ENCODE assay signal across 16 cellular contexts in the genomic region with DNA sequence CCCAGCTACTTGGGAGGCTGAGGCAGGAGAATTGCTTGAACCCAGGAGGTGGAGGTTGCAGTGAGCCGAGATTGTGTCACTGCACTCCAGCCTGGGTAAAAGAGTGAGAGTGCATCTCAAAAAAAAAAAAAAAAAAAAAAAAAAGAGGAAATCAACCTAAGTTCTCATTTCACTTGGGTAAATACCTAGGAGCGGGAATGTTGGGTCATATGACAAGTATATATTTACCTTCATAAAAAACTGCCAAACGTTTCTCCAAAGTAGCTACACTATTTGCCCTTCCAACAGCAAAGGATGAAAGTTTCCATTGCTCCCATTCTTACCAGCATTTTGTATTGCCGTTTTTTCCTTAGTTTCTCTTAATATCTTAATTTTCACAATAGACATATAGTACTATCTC. TPM values are rescaled to one million over a fixed set of nuclear protein-coding genes. Genes with fewer than 3 reads are reported as not detected.
DNase-seq lines count a peak whose midpoint lies in the region; ATAC-seq, FAIRE-seq and TF ChIP-seq lines count a peak whose summit lies in the region.
"Had no signal": no experiment of that assay in that cellular context is flagged by ENCODE, and none has a peak within 500 bp of the region (broad histone marks: within the 10 kb centered on the region; RNA-seq: fewer than 3 reads in every experiment).

No MANE protein-coding gene starts in this region.

- TF ChIP-seq EP300 in HepG2 (IDR thresholded peaks at IDR 0.05; ENCODE audit: low read depth in 2 of 2, low read length in 2 of 2) (no peak), HepG2 (CRISPR knock-in tag; IDR thresholded peaks at IDR 0.05; ENCODE audit: borderline replicate concordance) (no peak), transverse colon (IDR thresholded peaks at IDR 0.05; ENCODE audit: low read depth) (no peak)

- no TSS peak for BruUV-seq in HepG2 (replicated peaks; lab: Mats Ljungman, UMichigan)
- no TSS peak for BruUV-seq in PC-3 (replicated peaks; lab: Mats Ljungman, UMichigan)

- POLR2A ChIA-PET in HepG2 (lab: Yijun Ruan, JAX) = interaction anchor here (0.7 kb wide), 1 partner anchor 39 kb away, joined by 3 read pairs; no protein-coding TSS in a partner anchor
- POLR2A ChIA-PET in PC-3 (lab: Charles Lee; ENCODE audit: unreplicated experiment) = interaction anchor here (0.5 kb wide), 1 partner anchor 272 kb away, joined by 3 read pairs; a partner anchor contains a TSS

- intact Hi-C loops in HepG2 (cut with micrococcal nuclease; ENCODE audit: unreplicated experiment) (no loop called here), PC-3 (cut with micrococcal nuclease) (loop anchor here (1.0 kb wide), 1 partner anchor 10 kb away; no protein-coding TSS in a partner anchor), right lobe of liver (cut with DNase I) (no loop called here), upper lobe of right lung (cut with DNase I) (no loop called here), colonic mucosa (cut with DNase I) (no loop called here), transverse colon (cut with DNase I; ENCODE audit: low total_unique reads) (no loop called here)

- TF ChIP-seq POLR2A in HepG2 (IDR thresholded peaks at IDR 0.05; ENCODE audit: insufficient read depth in 1 of 2, low read depth in 2 of 2, low read length in 2 of 2) (no peak), right lobe of liver (IDR thresholded peaks at IDR 0.05) (no peak), transverse colon (IDR thresholded peaks at IDR 0.05) (no peak)

- H3K27me3 ChIP-seq in liver (ENCODE audit: control insufficient read depth in 4 of 4, insufficient read depth in 4 of 4, low read length in 3 of 4) (no peaks in the 10 kb centered on the region), HepG2 (ENCODE audit: control insufficient read depth in 1 of 2, insufficient read depth in 2 of 2, low read length in 2 of 2) (no peaks in the 10 kb centered on the region), PC-3 (ENCODE audit: low read length) (no peaks in the 10 kb centered on the region), right lobe of liver (no peaks in the 10 kb centered on the region), upper lobe of right lung (no peaks in the 10 kb centered on the region), colonic mucosa (no peaks in the 10 kb centered on the region), transverse colon (no peaks in the 10 kb centered on the region)

- H3K4me3 ChIP-seq in liver (ENCODE audit: low read depth in 1 of 3, low read length in 3 of 3) (no peak overlapping the region), HepG2 (replicated peaks in 1 of 3; ENCODE audit: insufficient read depth in 1 of 3, low read depth in 2 of 3, low read length in 3 of 3) (no peak overlapping the region), PC-3 (ENCODE audit: low read length) (no peak overlapping the region), right lobe of liver (no peak overlapping the region), upper lobe of right lung (no peak overlapping the region), colonic mucosa (no peak overlapping the region), transverse colon (no peak overlapping the region)
- H3K4me3 ChIP-seq: PC-9 had no signal

- WGBS in liver = 42% methylated on average over 4 of the region's 4 CpGs
- 82% methylated on average over 4 of the region's 4 CpGs for WGBS in HepG2 (ENCODE audit: low lambda C conversion rate)
- 42% methylated on average over 2 of the region's 4 CpGs for WGBS in right lobe of liver (ENCODE audit: insufficient coverage, low coverage, low lambda C conversion rate, missing lambda C conversion rate)
- whole genome bisulfite sequencing in transverse colon (ENCODE audit: low coverage in 1 of 2), 2 donors = 59 to 63% methylated on average over 4 of the region's 4 CpGs

- TF ChIP-seq CTCF in liver (IDR thresholded peaks at IDR 0.05; ENCODE audit: low read depth, low read length, missing input control) (no peak), HepG2 (CRISPR knock-in tag; IDR thresholded peaks at IDR 0.05) (no peak), PC-3 (conservative IDR thresholded peaks at IDR 0.05; ENCODE audit: low read depth, low read length) (no peak), right lobe of liver (IDR thresholded peaks at IDR 0.05) (no peak), upper lobe of right lung (IDR thresholded peaks at IDR 0.05) (no peak), colonic mucosa (IDR thresholded peaks at IDR 0.05) (no peak), transverse colon (IDR thresholded peaks at IDR 0.05) (no peak)

- H3K36me3 ChIP-seq in liver (ENCODE audit: control insufficient read depth in 4 of 4, insufficient read depth in 3 of 4, low read depth in 1 of 4, low read length in 3 of 4) = no peaks in the 10 kb centered on the region
- peaks cover 0 to 12% of the 10 kb centered on the region in 2 experiments; a peak in 2 of 5 replicates for H3K36me3 ChIP-seq in HepG2 (replicated peaks in 1 of 2; ENCODE audit: control insufficient read depth in 1 of 2, insufficient read depth in 2 of 2, low read length in 2 of 2)
- peaks cover 4% of the 10 kb centered on the region; the same call in 1 of the 2 replicates for H3K36me3 ChIP-seq in PC-3 (ENCODE audit: low read depth, low read length)
- H3K36me3 ChIP-seq in right lobe of liver = no peaks in the 10 kb centered on the region
- H3K36me3 ChIP-seq in upper lobe of right lung = no peaks in the 10 kb centered on the region
- H3K36me3 ChIP-seq in colonic mucosa = no peaks in the 10 kb centered on the region
- H3K36me3 ChIP-seq in transverse colon = no peaks in the 10 kb centered on the region

- no peak for ATAC-seq in HepG2
- peak; percentile 68 for ATAC-seq in PC-3
- peak; percentile 58 to 81 (median 63) for ATAC-seq in right lobe of liver
- peak; percentile 49 for ATAC-seq in upper lobe of right lung
- ATAC-seq: HCT116, Right ventricle myocardium inferior had no signal

- no peak for FAIRE-seq in HepG2 (lab: Jason Lieb, UNC)

- TF ChIP-seq RAD21 in liver (IDR thresholded peaks at IDR 0.05) = no peak
- TF ChIP-seq RAD21 in HepG2 (CRISPR knock-in tag; IDR thresholded peaks at IDR 0.05) = no peak

- H3K4me2 ChIP-seq in HepG2 (ENCODE audit: low read depth, low read length) (no peak overlapping the region), PC-3 (ENCODE audit: low read length) (no peak overlapping the region)
- H3K4me2 ChIP-seq: PC-9 had no signal

- H3K27ac ChIP-seq in liver (ENCODE audit: low read depth in 1 of 2, low read length in 2 of 2) = no peak overlapping the region
- no peak overlapping the region for H3K27ac ChIP-seq in HepG2 (ENCODE audit: extremely low read length, insufficient read depth, low read length)
- no peak overlapping the region for H3K27ac ChIP-seq in PC-3 (ENCODE audit: low read length)
- H3K27ac ChIP-seq in right lobe of liver = peak overlapping the region in 1 of 3 donors; percentile 60
- H3K27ac ChIP-seq in upper lobe of right lung = peak overlapping the region; percentile 19
- no peak overlapping the region for H3K27ac ChIP-seq in colonic mucosa
- no peak overlapping the region for H3K27ac ChIP-seq in transverse colon
- H3K27ac ChIP-seq: PC-9 had no signal

- H4K20me1 ChIP-seq in HepG2 (ENCODE audit: insufficient read depth, low read length) (peaks cover 92% of the 10 kb centered on the region), PC-3 (ENCODE audit: low read length) (peaks cover 27% of the 10 kb centered on the region)

- CTCF ChIA-PET in HepG2 (lab: Yijun Ruan, JAX; ENCODE audit: low intra/inter-chr PET ratio, low total read pairs) (no interaction called here), PC-3 (lab: Charles Lee) (interaction anchor here (0.7 to 0.9 kb wide), 3 partner anchors 10 to 801 kb away, joined by 6 to 15 read pairs (median 12); no protein-coding TSS in a partner anchor)

- in situ Hi-C loops in HepG2 (cut with HindIII; ENCODE audit: extremely low pct_ligation_motif_present, low pct_unique_long_range_greater_than_20kb) (no loop called here), transverse colon (cut with MboI; ENCODE audit: low pct_ligation_motif_present in 1 of 4, low pct_unique_long_range_greater_than_20kb in 1 of 4, low sequenced_read_pairs in 3 of 4) (no loop called here)

- DNase-seq in HepG2 (ENCODE audit: low spot score) (no peak), PC-3 (peak; percentile 64), right lobe of liver (no peak), upper lobe of right lung (no peak), colonic mucosa (no peak), MV-4-11 (lab: John Stamatoyannopoulos, UW) (no peak), transverse colon (no peak)
- DNase-seq: Calu3, NCI-H2029, NCI-H446 treated with DMSO at 0.1 percent for 48 hours, NCI-H526, NCI-H82, PC-9 had no signal

- H3K4me1 ChIP-seq in liver (ENCODE audit: control insufficient read depth in 4 of 4, insufficient read depth in 4 of 4, low read length in 3 of 4) (peaks cover 0 to 16% (median 0%) of the 10 kb centered on the region in 4 donors), HepG2 (ENCODE audit: insufficient read depth, low read length) (peaks cover 75% of the 10 kb centered on the region), PC-3 (ENCODE audit: insufficient read depth, low read length) (peaks cover 12% of the 10 kb centered on the region), right lobe of liver (peaks cover 0 to 55% (median 8%) of the 10 kb centered on the region in 4 donors), upper lobe of right lung (peaks cover 8% of the 10 kb centered on the region), colonic mucosa (no peaks in the 10 kb centered on the region), transverse colon (peaks cover 0 to 11% (median 7%) of the 10 kb centered on the region in 4 donors)

- no peak overlapping the region for H3K9ac ChIP-seq in liver (ENCODE audit: low read depth in 1 of 2, low read length in 2 of 2)
- H3K9ac ChIP-seq in HepG2 (ENCODE audit: insufficient read depth, low read depth, low read length) = no peak overlapping the region
- H3K9ac ChIP-seq in PC-3 (ENCODE audit: low read length) = no peak overlapping the region
- H3K9ac ChIP-seq in colonic mucosa (ENCODE audit: low read depth in 2 of 2, low read length in 2 of 2) = no peak overlapping the region

- peaks cover 94% of the 10 kb centered on the region for H3K79me2 ChIP-seq in HepG2 (ENCODE audit: insufficient read depth, low read length)
- H3K79me2 ChIP-seq in PC-3 (ENCODE audit: low read length) = peaks cover 96% of the 10 kb centered on the region

- H3K9me2 ChIP-seq in PC-3 (replicated peaks; ENCODE audit: low read length) = no peaks in the 10 kb centered on the region

- H3F3A ChIP-seq in PC-3 (ENCODE audit: low read length, unreplicated experiment) = no peaks in the 10 kb centered on the region

- H2AFZ ChIP-seq in HepG2 (ENCODE audit: low read length) (no peak overlapping the region), PC-3 (ENCODE audit: low read length) (no peak overlapping the region)
- H2AFZ ChIP-seq: PC-9 had no signal

- H3K9me3 ChIP-seq in liver (ENCODE audit: control insufficient read depth in 4 of 4, low read length in 3 of 4) (no peaks in the 10 kb centered on the region), HepG2 (ENCODE audit: low read length) (no peaks in the 10 kb centered on the region), PC-3 (ENCODE audit: low read length) (no peaks in the 10 kb centered on the region), right lobe of liver (no peaks in the 10 kb centered on the region), upper lobe of right lung (no peaks in the 10 kb centered on the region), colonic mucosa (no peaks in the 10 kb centered on the region), transverse colon (no peaks in the 10 kb centered on the region)

RNA-seq across cellular contexts. Expression of a gene that starts 9.8 kb away (rescaled TPM):
- total RNA-seq in liver (10 to 100 TPM; 26.3 to 63.7 TPM), HepG2 (2016; rRNA removed; fragmentation: Illumina TruSeq; extraction: Trizol) (39.0 and 63.1 TPM in 2 replicates), PC-3 (2014; rRNA removed) (164 and 181 TPM in 2 replicates), right lobe of liver (10 to 100 TPM in 5 of 6 experiments, 1 to 10 TPM in 1; 6.2 to 67.8 (median 26.2) TPM), upper lobe of right lung (51.8 TPM), colonic mucosa (10 to 100 TPM; 31.4 to 85.1 TPM), transverse colon (10 to 100 TPM; 10.5 to 28.6 (median 14.4) TPM)
- polyA plus RNA-seq in liver (10 to 100 TPM in 1 of 2 donors, 1 to 10 TPM in 1; 6.1 to 21.1 TPM), HepG2 (2011; rRNA removed) (137 and 196 TPM in 2 replicates)
- total RNA-seq in HepG2 (2016; cell fraction: cytosol; rRNA removed; fragmentation: Illumina TruSeq; extraction: Trizol; ENCODE audit: low read depth) = 11.3 TPM in 2 replicates
- total RNA-seq in HepG2 (2016; cell fraction: insoluble cytoplasmic fraction; rRNA removed; fragmentation: Illumina TruSeq; extraction: Trizol) = 39.0 and 64.4 TPM in 2 replicates
- total RNA-seq in HepG2 (2016; cell fraction: membrane; rRNA removed; fragmentation: Illumina TruSeq; extraction: Trizol) = 21.6 and 25.4 TPM in 2 replicates
- 64.0 and 71.0 TPM in 2 replicates for total RNA-seq in HepG2 (2016; cell fraction: nucleus; rRNA removed; fragmentation: Illumina TruSeq; extraction: Trizol)
- polyA plus RNA-seq in HepG2 (2011; cell fraction: cytosol; rRNA removed) = 76.6 and 126 TPM in 2 replicates
- polyA plus RNA-seq in HepG2 (2011; cell fraction: nucleus; rRNA removed) = 43.9 and 52.6 TPM in 2 replicates
- 219 and 241 TPM in 2 replicates for polyA plus RNA-seq in HepG2 (2012)
- polyA plus RNA-seq in HepG2 (2016; cell fraction: cytosol; fragmentation: Illumina TruSeq; extraction: Trizol; ENCODE audit: low read depth) = 5.6 and 5.7 TPM in 2 replicates
- polyA plus RNA-seq in HepG2 (2016; cell fraction: insoluble cytoplasmic fraction; fragmentation: Illumina TruSeq; extraction: Trizol; ENCODE audit: low read depth) = 28.0 TPM in 2 replicates
- polyA plus RNA-seq in HepG2 (2016; cell fraction: membrane; fragmentation: Illumina TruSeq; extraction: Trizol; ENCODE audit: low read depth) = 11.2 and 11.8 TPM in 2 replicates
- polyA plus RNA-seq in HepG2 (2016; cell fraction: nucleus; fragmentation: Illumina TruSeq; extraction: Trizol; ENCODE audit: insufficient read depth, low read depth) = 59.1 and 61.8 TPM in 2 replicates
- 7.7 and 38.5 TPM in 2 replicates for polyA minus RNA-seq in HepG2 (2011; rRNA and poly(A)+ RNA removed; ENCODE audit: low replicate concordance)
- polyA minus RNA-seq in HepG2 (2011; cell fraction: cytosol; rRNA and poly(A)+ RNA removed) = 92.9 and 99.9 TPM in 2 replicates
- polyA minus RNA-seq in HepG2 (2011; cell fraction: nucleus; rRNA and poly(A)+ RNA removed) = 169 and 183 TPM in 2 replicates

RNA-seq across cellular contexts. Expression of a gene that starts 23.4 kb away (rescaled TPM):
- total RNA-seq in liver (1 to 10 TPM; 1.4 to 4.0 TPM), HepG2 (2016; rRNA removed; fragmentation: Illumina TruSeq; extraction: Trizol) (2.5 and 4.2 TPM in 2 replicates), PC-3 (2014; rRNA removed) (1.1 and 1.8 TPM in 2 replicates), right lobe of liver (1 to 10 TPM; 1.8 to 4.2 (median 2.1) TPM), upper lobe of right lung (2.3 TPM), colonic mucosa (1 to 10 TPM; 1.8 to 1.9 TPM), transverse colon (10 to 100 TPM in 1 of 4 donors, 1 to 10 TPM in 2, under 1 TPM in 1; 1.00 to 25.1 (median 4.6) TPM)
- polyA plus RNA-seq in liver (1 to 10 TPM in 1 of 2 donors, under 1 TPM in 1; 0.60 to 3.5 TPM), HepG2 (2011; rRNA removed) (5.0 and 6.5 TPM in 2 replicates)
- total RNA-seq in HepG2 (2016; cell fraction: cytosol; rRNA removed; fragmentation: Illumina TruSeq; extraction: Trizol; ENCODE audit: low read depth) = 0.62 and 0.71 TPM in 2 replicates
- 2.6 and 3.4 TPM in 2 replicates for total RNA-seq in HepG2 (2016; cell fraction: insoluble cytoplasmic fraction; rRNA removed; fragmentation: Illumina TruSeq; extraction: Trizol)
- 1.4 and 1.7 TPM in 2 replicates for total RNA-seq in HepG2 (2016; cell fraction: membrane; rRNA removed; fragmentation: Illumina TruSeq; extraction: Trizol)
- 4.1 and 5.2 TPM in 2 replicates for total RNA-seq in HepG2 (2016; cell fraction: nucleus; rRNA removed; fragmentation: Illumina TruSeq; extraction: Trizol)
- polyA plus RNA-seq in HepG2 (2011; cell fraction: cytosol; rRNA removed) = 2.8 and 3.1 TPM in 2 replicates
- polyA plus RNA-seq in HepG2 (2011; cell fraction: nucleus; rRNA removed) = 8.1 and 8.8 TPM in 2 replicates
- polyA plus RNA-seq in HepG2 (2012) = 3.6 and 5.2 TPM in 2 replicates
- polyA plus RNA-seq in HepG2 (2016; cell fraction: cytosol; fragmentation: Illumina TruSeq; extraction: Trizol; ENCODE audit: low read depth) = 0.85 and 1.0 TPM in 2 replicates
- polyA plus RNA-seq in HepG2 (2016; cell fraction: insoluble cytoplasmic fraction; fragmentation: Illumina TruSeq; extraction: Trizol; ENCODE audit: low read depth) = 3.0 and 4.1 TPM in 2 replicates
- polyA plus RNA-seq in HepG2 (2016; cell fraction: membrane; fragmentation: Illumina TruSeq; extraction: Trizol; ENCODE audit: low read depth) = 1.5 and 1.7 TPM in 2 replicates
- polyA plus RNA-seq in HepG2 (2016; cell fraction: nucleus; fragmentation: Illumina TruSeq; extraction: Trizol; ENCODE audit: insufficient read depth, low read depth) = 8.3 and 9.2 TPM in 2 replicates
- 1.9 and 2.1 TPM in 2 replicates for polyA minus RNA-seq in HepG2 (2011; rRNA and poly(A)+ RNA removed; ENCODE audit: low replicate concordance)
- 1.4 and 1.5 TPM in 2 replicates for polyA minus RNA-seq in HepG2 (2011; cell fraction: cytosol; rRNA and poly(A)+ RNA removed)
- 4.6 and 4.8 TPM in 2 replicates for polyA minus RNA-seq in HepG2 (2011; cell fraction: nucleus; rRNA and poly(A)+ RNA removed)
